Comparison of ENCODE assay signal across 1 cellular context in the genomic region with DNA sequence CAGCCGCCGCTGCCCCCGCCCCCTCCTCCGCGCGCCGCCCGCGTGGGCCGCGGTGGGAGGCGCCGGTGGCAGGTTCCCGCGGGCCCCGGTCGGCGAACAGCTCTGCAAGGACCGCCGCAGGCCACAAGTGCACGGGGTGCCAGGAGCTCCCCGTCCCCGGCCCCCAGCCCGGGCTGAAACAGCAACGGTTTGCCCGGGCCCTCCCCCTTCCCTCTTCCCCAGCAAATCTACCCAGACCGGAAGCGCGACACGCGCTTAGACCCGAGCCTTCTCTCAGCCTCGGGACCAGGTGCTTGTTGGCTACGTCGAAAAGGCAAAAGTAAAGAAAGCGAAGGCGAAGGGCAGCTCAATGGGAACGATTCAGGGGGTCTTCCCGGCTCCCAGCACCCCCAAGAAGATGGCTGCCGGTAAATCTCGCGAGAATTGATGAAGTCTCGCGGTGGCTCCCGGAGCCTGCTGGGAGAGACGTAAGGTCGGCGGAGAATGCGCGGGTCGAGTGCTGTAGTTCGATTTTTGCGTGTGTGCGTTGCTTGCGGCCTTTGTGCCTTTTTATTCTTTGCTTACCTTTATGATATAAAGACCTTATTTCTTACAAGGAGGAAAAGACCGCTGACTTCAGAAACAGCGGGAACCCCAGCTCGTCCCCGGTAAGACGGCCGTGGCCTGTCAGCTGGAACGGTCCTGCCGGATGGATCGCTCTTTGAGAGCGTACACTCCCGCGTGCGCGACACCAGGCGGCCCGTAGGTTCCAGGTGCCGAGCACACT.
TF ChIP-seq lines count a peak whose summit lies in the region.

A gene with protein sequence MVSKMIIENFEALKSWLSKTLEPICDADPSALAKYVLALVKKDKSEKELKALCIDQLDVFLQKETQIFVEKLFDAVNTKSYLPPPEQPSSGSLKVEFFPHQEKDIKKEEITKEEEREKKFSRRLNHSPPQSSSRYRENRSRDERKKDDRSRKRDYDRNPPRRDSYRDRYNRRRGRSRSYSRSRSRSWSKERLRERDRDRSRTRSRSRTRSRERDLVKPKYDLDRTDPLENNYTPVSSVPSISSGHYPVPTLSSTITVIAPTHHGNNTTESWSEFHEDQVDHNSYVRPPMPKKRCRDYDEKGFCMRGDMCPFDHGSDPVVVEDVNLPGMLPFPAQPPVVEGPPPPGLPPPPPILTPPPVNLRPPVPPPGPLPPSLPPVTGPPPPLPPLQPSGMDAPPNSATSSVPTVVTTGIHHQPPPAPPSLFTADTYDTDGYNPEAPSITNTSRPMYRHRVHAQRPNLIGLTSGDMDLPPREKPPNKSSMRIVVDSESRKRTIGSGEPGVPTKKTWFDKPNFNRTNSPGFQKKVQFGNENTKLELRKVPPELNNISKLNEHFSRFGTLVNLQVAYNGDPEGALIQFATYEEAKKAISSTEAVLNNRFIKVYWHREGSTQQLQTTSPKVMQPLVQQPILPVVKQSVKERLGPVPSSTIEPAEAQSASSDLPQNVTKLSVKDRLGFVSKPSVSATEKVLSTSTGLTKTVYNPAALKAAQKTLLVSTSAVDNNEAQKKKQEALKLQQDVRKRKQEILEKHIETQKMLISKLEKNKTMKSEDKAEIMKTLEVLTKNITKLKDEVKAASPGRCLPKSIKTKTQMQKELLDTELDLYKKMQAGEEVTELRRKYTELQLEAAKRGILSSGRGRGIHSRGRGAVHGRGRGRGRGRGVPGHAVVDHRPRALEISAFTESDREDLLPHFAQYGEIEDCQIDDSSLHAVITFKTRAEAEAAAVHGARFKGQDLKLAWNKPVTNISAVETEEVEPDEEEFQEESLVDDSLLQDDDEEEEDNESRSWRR (minus strand): TSS at position 425 of the 766 bp plus-strand sequence. CDS start 481 bp downstream, outside the sequence.

TF ChIP-seq in K562, 482 proteins besides CTCF, POLR2A, EP300 and RAD21 (continued from another document and continues in another):
- TF ChIP-seq STAT6 (CRISPR knock-in tag; IDR thresholded peaks at IDR 0.05) (no peak), FUS (optimal IDR thresholded peaks at IDR 0.05; ENCODE audit: low read depth, low read length) (no peak), EHMT2 (IDR thresholded peaks at IDR 0.05) (no peak), ZNF780A (CRISPR knock-in tag; IDR thresholded peaks at IDR 0.05) (no peak), TEAD1 (CRISPR knock-in tag; IDR thresholded peaks at IDR 0.05) (no peak), CBX2 (IDR thresholded peaks at IDR 0.05; ENCODE audit: insufficient read depth, low read length, poor library complexity, severe bottlenecking) (no peak), ELF2 (CRISPR knock-in tag; IDR thresholded peaks at IDR 0.05) (no peak), ZNF174 (CRISPR knock-in tag; IDR thresholded peaks at IDR 0.05) (no peak), CAMTA2 (CRISPR knock-in tag; conservative IDR thresholded peaks at IDR 0.05) (no peak), ZNF124 (CRISPR knock-in tag; IDR thresholded peaks at IDR 0.05) (no peak), BRD9 (IDR thresholded peaks at IDR 0.05; ENCODE audit: low read depth, partially characterized antibody) (peak; percentile 51), ZFP30 (CRISPR knock-in tag; IDR thresholded peaks at IDR 0.05; ENCODE audit: borderline replicate concordance) (no peak), SAFB2 (IDR thresholded peaks at IDR 0.05; ENCODE audit: borderline replicate concordance, low read depth, low read length, severe bottlenecking) (no peak), TBL1XR1 (IDR thresholded peaks at IDR 0.05; ENCODE audit: low read length in 2 of 2) (no peak), TAF1 (IDR thresholded peaks at IDR 0.05; ENCODE audit: control insufficient read depth, extremely low read depth, insufficient read depth, low read length, severe bottlenecking) (peak; percentile 77), UBTF (IDR thresholded peaks at IDR 0.05; ENCODE audit: borderline replicate concordance in 1 of 2, low read depth in 2 of 2, low read length in 2 of 2) (no peak), ESRRB (CRISPR knock-in tag; IDR thresholded peaks at IDR 0.05; ENCODE audit: borderline replicate concordance) (no peak), RCOR1 (IDR thresholded peaks at IDR 0.05; ENCODE audit: borderline replicate concordance in 1 of 2, low read depth in 2 of 2, low read length in 2 of 2) (no peak), ZNF253 (CRISPR knock-in tag; conservative IDR thresholded peaks at IDR 0.05) (no peak), SRSF1 (IDR thresholded peaks at IDR 0.05; ENCODE audit: low read depth, low read length) (no peak), HNRNPL (IDR thresholded peaks at IDR 0.05; ENCODE audit: low read depth, low read length) (no peak), CEBPB (tag; IDR thresholded peaks at IDR 0.05) (no peak), SETDB1 (IDR thresholded peaks at IDR 0.05; ENCODE audit: low read length) (no peak), WHSC1 (IDR thresholded peaks at IDR 0.05; ENCODE audit: low read length) (no peak), NR2C2 (CRISPR knock-in tag; IDR thresholded peaks at IDR 0.05) (no peak), NR2C2 (tag; IDR thresholded peaks at IDR 0.05) (peak; percentile 90), YY1 (IDR thresholded peaks at IDR 0.05; ENCODE audit: borderline replicate concordance in 1 of 3, control insufficient read depth in 1 of 3, extremely low read depth in 1 of 3, insufficient read depth in 3 of 3, insufficient read length in 1 of 3, insufficient replicate concordance in 2 of 3, low read depth in 1 of 3, low read length in 2 of 3) (peak; percentile 64 to 94 (median 90)), ZC3H11A (IDR thresholded peaks at IDR 0.05; ENCODE audit: low read depth, low read length) (no peak), ZNF197 (CRISPR knock-in tag; IDR thresholded peaks at IDR 0.05; ENCODE audit: low read depth) (0 out of 2 replicates have a peak, but pooled peaks have one; percentile 44), ELK3 (CRISPR knock-in tag; IDR thresholded peaks at IDR 0.05) (no peak), ZNF584 (CRISPR knock-in tag; IDR thresholded peaks at IDR 0.05; ENCODE audit: low read depth) (0 out of 2 replicates have a peak, but pooled peaks have one; percentile 40), RBFOX2 (IDR thresholded peaks at IDR 0.05; ENCODE audit: low read depth, low read length) (peak; percentile 92), CEBPG (CRISPR knock-in tag; IDR thresholded peaks at IDR 0.05) (no peak), CEBPG (tag; conservative IDR thresholded peaks at IDR 0.05 in 1 of 2, IDR thresholded peaks at IDR 0.05 in 1 of 2) (no peak), VEZF1 (CRISPR knock-in tag; IDR thresholded peaks at IDR 0.05) (peak; percentile 82)
- TF ChIP-seq, protein P1, sequence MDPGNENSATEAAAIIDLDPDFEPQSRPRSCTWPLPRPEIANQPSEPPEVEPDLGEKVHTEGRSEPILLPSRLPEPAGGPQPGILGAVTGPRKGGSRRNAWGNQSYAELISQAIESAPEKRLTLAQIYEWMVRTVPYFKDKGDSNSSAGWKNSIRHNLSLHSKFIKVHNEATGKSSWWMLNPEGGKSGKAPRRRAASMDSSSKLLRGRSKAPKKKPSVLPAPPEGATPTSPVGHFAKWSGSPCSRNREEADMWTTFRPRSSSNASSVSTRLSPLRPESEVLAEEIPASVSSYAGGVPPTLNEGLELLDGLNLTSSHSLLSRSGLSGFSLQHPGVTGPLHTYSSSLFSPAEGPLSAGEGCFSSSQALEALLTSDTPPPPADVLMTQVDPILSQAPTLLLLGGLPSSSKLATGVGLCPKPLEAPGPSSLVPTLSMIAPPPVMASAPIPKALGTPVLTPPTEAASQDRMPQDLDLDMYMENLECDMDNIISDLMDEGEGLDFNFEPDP (CRISPR knock-in tag; IDR thresholded peaks at IDR 0.05): no peak
- TF ChIP-seq, protein P2, sequence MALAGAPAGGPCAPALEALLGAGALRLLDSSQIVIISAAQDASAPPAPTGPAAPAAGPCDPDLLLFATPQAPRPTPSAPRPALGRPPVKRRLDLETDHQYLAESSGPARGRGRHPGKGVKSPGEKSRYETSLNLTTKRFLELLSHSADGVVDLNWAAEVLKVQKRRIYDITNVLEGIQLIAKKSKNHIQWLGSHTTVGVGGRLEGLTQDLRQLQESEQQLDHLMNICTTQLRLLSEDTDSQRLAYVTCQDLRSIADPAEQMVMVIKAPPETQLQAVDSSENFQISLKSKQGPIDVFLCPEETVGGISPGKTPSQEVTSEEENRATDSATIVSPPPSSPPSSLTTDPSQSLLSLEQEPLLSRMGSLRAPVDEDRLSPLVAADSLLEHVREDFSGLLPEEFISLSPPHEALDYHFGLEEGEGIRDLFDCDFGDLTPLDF (CRISPR knock-in tag; IDR thresholded peaks at IDR 0.05): no peak
- TF ChIP-seq, protein P3, sequence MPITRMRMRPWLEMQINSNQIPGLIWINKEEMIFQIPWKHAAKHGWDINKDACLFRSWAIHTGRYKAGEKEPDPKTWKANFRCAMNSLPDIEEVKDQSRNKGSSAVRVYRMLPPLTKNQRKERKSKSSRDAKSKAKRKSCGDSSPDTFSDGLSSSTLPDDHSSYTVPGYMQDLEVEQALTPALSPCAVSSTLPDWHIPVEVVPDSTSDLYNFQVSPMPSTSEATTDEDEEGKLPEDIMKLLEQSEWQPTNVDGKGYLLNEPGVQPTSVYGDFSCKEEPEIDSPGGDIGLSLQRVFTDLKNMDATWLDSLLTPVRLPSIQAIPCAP (CRISPR knock-in tag; IDR thresholded peaks at IDR 0.05; ENCODE audit: borderline replicate concordance): no peak
- TF ChIP-seq, protein P4, sequence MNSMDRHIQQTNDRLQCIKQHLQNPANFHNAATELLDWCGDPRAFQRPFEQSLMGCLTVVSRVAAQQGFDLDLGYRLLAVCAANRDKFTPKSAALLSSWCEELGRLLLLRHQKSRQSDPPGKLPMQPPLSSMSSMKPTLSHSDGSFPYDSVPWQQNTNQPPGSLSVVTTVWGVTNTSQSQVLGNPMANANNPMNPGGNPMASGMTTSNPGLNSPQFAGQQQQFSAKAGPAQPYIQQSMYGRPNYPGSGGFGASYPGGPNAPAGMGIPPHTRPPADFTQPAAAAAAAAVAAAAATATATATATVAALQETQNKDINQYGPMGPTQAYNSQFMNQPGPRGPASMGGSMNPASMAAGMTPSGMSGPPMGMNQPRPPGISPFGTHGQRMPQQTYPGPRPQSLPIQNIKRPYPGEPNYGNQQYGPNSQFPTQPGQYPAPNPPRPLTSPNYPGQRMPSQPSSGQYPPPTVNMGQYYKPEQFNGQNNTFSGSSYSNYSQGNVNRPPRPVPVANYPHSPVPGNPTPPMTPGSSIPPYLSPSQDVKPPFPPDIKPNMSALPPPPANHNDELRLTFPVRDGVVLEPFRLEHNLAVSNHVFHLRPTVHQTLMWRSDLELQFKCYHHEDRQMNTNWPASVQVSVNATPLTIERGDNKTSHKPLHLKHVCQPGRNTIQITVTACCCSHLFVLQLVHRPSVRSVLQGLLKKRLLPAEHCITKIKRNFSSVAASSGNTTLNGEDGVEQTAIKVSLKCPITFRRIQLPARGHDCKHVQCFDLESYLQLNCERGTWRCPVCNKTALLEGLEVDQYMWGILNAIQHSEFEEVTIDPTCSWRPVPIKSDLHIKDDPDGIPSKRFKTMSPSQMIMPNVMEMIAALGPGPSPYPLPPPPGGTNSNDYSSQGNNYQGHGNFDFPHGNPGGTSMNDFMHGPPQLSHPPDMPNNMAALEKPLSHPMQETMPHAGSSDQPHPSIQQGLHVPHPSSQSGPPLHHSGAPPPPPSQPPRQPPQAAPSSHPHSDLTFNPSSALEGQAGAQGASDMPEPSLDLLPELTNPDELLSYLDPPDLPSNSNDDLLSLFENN (IDR thresholded peaks at IDR 0.05; ENCODE audit: low read depth in 2 of 2, low read length in 2 of 2): no peak
